15 cellular contexts compared by ENCODE assay signal in the genomic region with DNA sequence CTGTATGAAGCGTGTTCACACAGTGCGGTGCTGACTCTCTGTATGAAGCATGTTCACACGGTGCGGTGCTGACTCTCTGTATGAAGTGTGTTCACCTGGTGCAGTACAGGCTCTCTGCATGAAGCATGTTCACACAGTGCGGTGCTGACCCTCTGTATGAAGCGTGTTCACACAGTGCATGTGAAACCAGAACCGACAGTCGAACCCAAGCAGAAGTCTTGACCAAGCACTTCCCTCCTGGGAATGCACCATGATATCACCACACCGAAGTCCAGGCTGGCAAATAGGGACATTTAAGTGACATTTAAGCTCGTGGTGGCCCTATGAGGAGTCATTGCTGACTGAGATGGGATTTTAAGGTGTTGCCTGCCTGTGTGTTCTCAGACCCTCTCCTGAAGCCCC. TPM values are rescaled to one million over a fixed set of nuclear protein-coding genes. Genes with fewer than 3 reads are reported as not detected.
DNase-seq lines count a peak whose midpoint lies in the region; ATAC-seq and TF ChIP-seq lines count a peak whose summit lies in the region.
"Had no signal": no experiment of that assay in that cellular context is flagged by ENCODE, and none has a peak within 500 bp of the region (broad histone marks: within the 10 kb centered on the region; RNA-seq: fewer than 3 reads in every experiment).

No MANE protein-coding gene starts in this region.

- intact Hi-C loops in natural killer cell (cut with micrococcal nuclease): no loop called here

- H3K27ac Mint-ChIP-seq in natural killer cell treated with Interleukin-12 subunit alpha and Interleukin-12 subunit beta and Interleukin-15 and Interleukin-18, amount 100 ng/mL, for 72 hours: peak overlapping the region; percentile 98 to 99
- H3K27ac Mint-ChIP-seq in natural killer cell (peak overlapping the region in 1 of 2 donors; percentile 97), type B pancreatic cell (peak overlapping the region; percentile 16)
- H3K27ac Mint-ChIP-seq in activated CD8-positive, alpha-beta T cell treated with anti-CD3 and anti-CD28 coated beads, Interleukin-2, amount 10 ng/mL, durations not matched to agents 7 days and 5 days: peak overlapping the region; percentile 91

- no peaks in the 10 kb centered on the region for H3K9me3 Mint-ChIP-seq in natural killer cell treated with Interleukin-12 subunit alpha and Interleukin-12 subunit beta and Interleukin-15 and Interleukin-18, amount 100 ng/mL, for 72 hours
- H3K9me3 Mint-ChIP-seq in natural killer cell: no peaks in the 10 kb centered on the region
- H3K9me3 Mint-ChIP-seq in activated CD8-positive, alpha-beta T cell treated with anti-CD3 and anti-CD28 coated beads, Interleukin-2, amount 10 ng/mL, durations not matched to agents 7 days and 5 days (ENCODE audit: insufficient read depth): no peaks in the 10 kb centered on the region
- H3K9me3 Mint-ChIP-seq in type B pancreatic cell: peaks cover 4% of the 10 kb centered on the region

- no peak for TF ChIP-seq CTCF in natural killer cell (IDR thresholded peaks at IDR 0.05)
- no peak for TF ChIP-seq CTCF in type B pancreatic cell (conservative IDR thresholded peaks at IDR 0.05)

- CTCF ChIA-PET in activated CD8-positive, alpha-beta T cell treated with anti-CD3 and anti-CD28 coated beads, Interleukin-2, amount 10 ng/mL, durations not matched to agents 7 days and 5 days (lab: Charles Lee): interaction anchor here (1.3 to 1.5 kb wide), 3 partner anchors 25 to 76 kb away, joined by 3 to 5 read pairs (median 3); no protein-coding TSS in a partner anchor

- ATAC-seq in natural killer cell treated with Interleukin-12 subunit alpha and Interleukin-12 subunit beta and Interleukin-15 and Interleukin-18, amount 100 ng/mL, for 72 hours: no peak
- ATAC-seq in natural killer cell: no peak
- no peak for ATAC-seq in activated CD8-positive, alpha-beta T cell treated with anti-CD3 and anti-CD28 coated beads, Interleukin-2, amount 10 ng/mL, durations not matched to agents 7 days and 5 days
- ATAC-seq in HG03432 (IDR thresholded peaks at IDR 0.05; ENCODE audit: unreplicated experiment): no peak

- H3K27ac ChIP-seq in layer of hippocampus (ENCODE audit: low read depth, low read length): peak overlapping the region; percentile 10
- H3K27ac ChIP-seq: BLaER1, KMS-11 had no signal

- H3K4me3 Mint-ChIP-seq in natural killer cell treated with Interleukin-12 subunit alpha and Interleukin-12 subunit beta and Interleukin-15 and Interleukin-18, amount 100 ng/mL, for 72 hours: peak overlapping the region; percentile 94
- no peak overlapping the region for H3K4me3 Mint-ChIP-seq in natural killer cell
- H3K4me3 Mint-ChIP-seq in activated CD8-positive, alpha-beta T cell treated with anti-CD3 and anti-CD28 coated beads, Interleukin-2, amount 10 ng/mL, durations not matched to agents 7 days and 5 days: no peak overlapping the region
- H3K4me3 Mint-ChIP-seq in type B pancreatic cell: peak overlapping the region; percentile 20

- POLR2A ChIA-PET in activated CD8-positive, alpha-beta T cell treated with anti-CD3 and anti-CD28 coated beads, Interleukin-2, amount 10 ng/mL, durations not matched to agents 7 days and 5 days (lab: Charles Lee): no interaction called here

- H3K36me3 Mint-ChIP-seq in natural killer cell treated with Interleukin-12 subunit alpha and Interleukin-12 subunit beta and Interleukin-15 and Interleukin-18, amount 100 ng/mL, for 72 hours: no peaks in the 10 kb centered on the region
- no peaks in the 10 kb centered on the region for H3K36me3 Mint-ChIP-seq in natural killer cell
- H3K36me3 Mint-ChIP-seq in activated CD8-positive, alpha-beta T cell treated with anti-CD3 and anti-CD28 coated beads, Interleukin-2, amount 10 ng/mL, durations not matched to agents 7 days and 5 days (ENCODE audit: low read depth): peaks cover 5% of the 10 kb centered on the region
- no peaks in the 10 kb centered on the region for H3K36me3 Mint-ChIP-seq in type B pancreatic cell

- no peaks in the 10 kb centered on the region for H3K27me3 Mint-ChIP-seq in natural killer cell treated with Interleukin-12 subunit alpha and Interleukin-12 subunit beta and Interleukin-15 and Interleukin-18, amount 100 ng/mL, for 72 hours
- no peaks in the 10 kb centered on the region for H3K27me3 Mint-ChIP-seq in natural killer cell (ENCODE audit: low read depth in 2 of 2)
- H3K27me3 Mint-ChIP-seq in activated CD8-positive, alpha-beta T cell treated with anti-CD3 and anti-CD28 coated beads, Interleukin-2, amount 10 ng/mL, durations not matched to agents 7 days and 5 days (ENCODE audit: low read depth): no peaks in the 10 kb centered on the region
- H3K27me3 Mint-ChIP-seq in type B pancreatic cell: no peaks in the 10 kb centered on the region

- H3K4me1 Mint-ChIP-seq in natural killer cell treated with Interleukin-12 subunit alpha and Interleukin-12 subunit beta and Interleukin-15 and Interleukin-18, amount 100 ng/mL, for 72 hours (ENCODE audit: low read depth in 2 of 2): peaks cover 67 to 70% of the 10 kb centered on the region in 2 donors
- H3K4me1 Mint-ChIP-seq in natural killer cell (peaks cover 39 to 48% of the 10 kb centered on the region in 2 donors), type B pancreatic cell (ENCODE audit: unreplicated experiment) (peaks cover 36% of the 10 kb centered on the region)
- peaks cover 76% of the 10 kb centered on the region for H3K4me1 Mint-ChIP-seq in activated CD8-positive, alpha-beta T cell treated with anti-CD3 and anti-CD28 coated beads, Interleukin-2, amount 10 ng/mL, durations not matched to agents 7 days and 5 days (ENCODE audit: low read depth)

- no peak for DNase-seq in natural killer cell treated with Interleukin-12 subunit alpha and Interleukin-12 subunit beta and Interleukin-15 and Interleukin-18, amount 100 ng/mL, for 72 hours (ENCODE audit: low spot score)
- DNase-seq in natural killer cell (no peak), type B pancreatic cell (ENCODE audit: extremely low spot score, unreplicated experiment) (no peak), COLO829 (ENCODE audit: low spot score) (no peak), DMS153 (lab: John Stamatoyannopoulos, UW) (no peak)
- no peak for DNase-seq in activated CD8-positive, alpha-beta T cell treated with anti-CD3 and anti-CD28 coated beads, Interleukin-2, amount 10 ng/mL, durations not matched to agents 7 days and 5 days
- DNase-seq: GF-D8, NCI-H2029, occipital lobe had no signal

- H3K27me3 ChIP-seq in layer of hippocampus (ENCODE audit: control insufficient read depth, insufficient read depth, low read length): no peaks in the 10 kb centered on the region
- H3K27me3 ChIP-seq: adrenal gland, BLaER1, SJCRH30 had no signal

RNA-seq across cellular contexts. Expression of a gene that starts 11.3 kb away (rescaled TPM):
- total RNA-seq in natural killer cell treated with Interleukin-12 subunit alpha and Interleukin-12 subunit beta and Interleukin-15 and Interleukin-18, amount 100 ng/mL, for 72 hours: 100 to 1,000 TPM; 103 to 275 TPM
- total RNA-seq in natural killer cell: 10 to 100 TPM; 74.8 to 80.2 (median 78.1) TPM
- 10 to 100 TPM; 55.1 to 57.1 TPM for total RNA-seq in activated CD8-positive, alpha-beta T cell treated with anti-CD3 and anti-CD28 coated beads, Interleukin-2, amount 10 ng/mL, durations not matched to agents 7 days and 5 days
- total RNA-seq in type B pancreatic cell (ENCODE audit: low replicate concordance): 31.2 and 52.0 TPM in 2 replicates

RNA-seq across cellular contexts. Expression of a gene that starts 50.2 kb away (rescaled TPM):
- 100 to 1,000 TPM in 1 of 2 donors, 10 to 100 TPM in 1; 59.0 to 159 TPM for total RNA-seq in natural killer cell treated with Interleukin-12 subunit alpha and Interleukin-12 subunit beta and Interleukin-15 and Interleukin-18, amount 100 ng/mL, for 72 hours
- 10 to 100 TPM; 34.9 to 54.3 (median 47.3) TPM for total RNA-seq in natural killer cell
- total RNA-seq in activated CD8-positive, alpha-beta T cell treated with anti-CD3 and anti-CD28 coated beads, Interleukin-2, amount 10 ng/mL, durations not matched to agents 7 days and 5 days: 10 to 100 TPM; 36.9 to 38.1 TPM
- total RNA-seq in type B pancreatic cell (ENCODE audit: low replicate concordance): 6.0 and 6.5 TPM in 2 replicates

Comparison
In these comparisons a context has a peak if more than half of its experiments do, and no peak if none do; other contexts are left out.
1. H3K4me3 Mint-ChIP-seq: peak in natural killer cell treated with Interleukin-12 subunit alpha and Interleukin-12 subunit beta and Interleukin-15 and Interleukin-18, amount 100 ng/mL, for 72 hours (single experiment) and type B pancreatic cell (single experiment); none in natural killer cell (single experiment) and activated CD8-positive, alpha-beta T cell treated with anti-CD3 and anti-CD28 coated beads, Interleukin-2, amount 10 ng/mL, durations not matched to agents 7 days and 5 days (single experiment).